ENCODE assay signal across 9 cellular contexts in the genomic region with DNA sequence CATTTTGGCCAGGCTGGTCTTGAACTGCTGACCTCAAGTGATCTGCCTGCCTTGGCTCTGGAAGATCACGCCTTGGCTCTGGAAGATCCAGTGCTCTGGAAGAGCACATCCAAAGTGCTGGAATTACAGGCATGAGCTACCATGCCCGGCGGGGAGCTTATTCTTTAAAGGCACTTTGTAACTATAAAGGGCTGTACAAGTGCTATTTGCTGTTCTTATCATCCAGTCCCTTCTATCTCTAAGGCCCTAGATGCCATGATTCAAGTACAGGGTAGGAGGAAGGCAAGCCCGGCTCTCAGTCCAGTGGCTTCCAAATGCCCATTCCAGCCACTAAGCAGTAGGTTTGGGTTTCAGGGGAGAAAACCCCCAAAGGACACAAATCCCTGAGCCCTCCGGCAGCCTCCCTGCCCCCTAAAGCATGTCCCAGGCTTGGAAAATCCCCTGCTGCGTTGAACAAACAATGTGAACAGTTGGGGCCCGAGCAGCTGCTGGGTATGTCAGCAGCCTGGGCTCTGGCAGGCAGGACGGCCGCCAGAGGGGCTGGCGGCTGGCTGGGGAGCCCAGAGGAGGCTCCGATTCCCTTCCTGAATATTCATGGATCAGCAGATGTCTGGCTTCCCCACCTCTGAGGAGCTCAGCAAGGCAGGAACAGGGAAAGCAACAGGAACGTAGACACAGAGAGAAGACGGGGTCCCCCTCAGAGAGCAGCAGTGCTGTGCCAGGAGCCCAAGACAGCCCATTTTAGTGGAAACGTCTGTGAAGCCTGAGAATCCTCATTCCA. TPM values are rescaled to one million over a fixed set of nuclear protein-coding genes. Genes with fewer than 3 reads are reported as not detected.
DNase-seq lines count a peak whose midpoint lies in the region; ATAC-seq lines count a peak whose summit lies in the region.
"Had no signal": no experiment of that assay in that cellular context is flagged by ENCODE, and none has a peak within 500 bp of the region (broad histone marks: within the 10 kb centered on the region; RNA-seq: fewer than 3 reads in every experiment).

No MANE protein-coding gene starts in this region.

- ATAC-seq in left ventricle myocardium superior = peak; percentile 73
- no peak for ATAC-seq in GM21390 (IDR thresholded peaks at IDR 0.05; ENCODE audit: unreplicated experiment)
- ATAC-seq in activated T-cell treated with anti-CD3 and anti-CD28 coated beads, Interleukin-2, amount 50 U/mL, for 72 hours (replicated peaks in 1 of 2) = no peak

- no peaks in the 10 kb centered on the region for H3K4me1 Mint-ChIP-seq in activated T-cell treated with anti-CD3 and anti-CD28 coated beads, Interleukin-2, amount 50 U/mL, for 72 hours (ENCODE audit: low read depth)

- no peaks in the 10 kb centered on the region for H3K36me3 Mint-ChIP-seq in activated T-cell treated with anti-CD3 and anti-CD28 coated beads, Interleukin-2, amount 50 U/mL, for 72 hours (ENCODE audit: insufficient read depth in 2 of 2)

- H3K9me3 Mint-ChIP-seq in activated T-cell treated with anti-CD3 and anti-CD28 coated beads, Interleukin-2, amount 50 U/mL, for 72 hours = no peaks in the 10 kb centered on the region

- peaks cover 41% of the 10 kb centered on the region for H3K27me3 Mint-ChIP-seq in activated T-cell treated with anti-CD3 and anti-CD28 coated beads, Interleukin-2, amount 50 U/mL, for 72 hours (ENCODE audit: low read depth)

- DNase-seq in HuH-7 (ENCODE audit: low spot score) (peak; percentile 80), SHP77 (lab: John Stamatoyannopoulos, UW) (peak; percentile 77 to 88), left ventricle myocardium superior (peak; percentile 71), renal cortical epithelial cell (ENCODE audit: low read depth) (peak; percentile 38), GDM1 (lab: John Stamatoyannopoulos, UW) (no peak)
- no peak for DNase-seq in activated T-cell treated with anti-CD3 and anti-CD28 coated beads, Interleukin-2, amount 50 U/mL, for 72 hours
- DNase-seq in activated effector memory CD4-positive, alpha-beta T cell treated with Interleukin-2 at 50 U/mL for 16 hours = no peak
- DNase-seq: spleen had no signal

- intact Hi-C loops in left ventricle myocardium superior (cut with micrococcal nuclease) = no loop called here

- no peak overlapping the region for H3K4me3 Mint-ChIP-seq in activated T-cell treated with anti-CD3 and anti-CD28 coated beads, Interleukin-2, amount 50 U/mL, for 72 hours

- no peak overlapping the region for H3K27ac Mint-ChIP-seq in activated T-cell treated with anti-CD3 and anti-CD28 coated beads, Interleukin-2, amount 50 U/mL, for 72 hours

RNA-seq across cellular contexts. Expression of gene IGDCC4, which starts 7.7 kb away (rescaled TPM):
- total RNA-seq in left ventricle myocardium superior (2.4 TPM), renal cortical epithelial cell (24.1 and 58.2 TPM in 2 replicates)
- total RNA-seq in activated T-cell treated with anti-CD3 and anti-CD28 coated beads, Interleukin-2, amount 50 U/mL, for 72 hours = under 1 TPM; 0.12 to 0.56 TPM

RNA-seq across cellular contexts. Expression of gene IGDCC3, which starts 37.2 kb away (rescaled TPM):
- 0.10 TPM for total RNA-seq in left ventricle myocardium superior
- total RNA-seq in renal cortical epithelial cell = 0.05 TPM in 1 of 2 replicates, not detected in the other
- total RNA-seq in activated T-cell treated with anti-CD3 and anti-CD28 coated beads, Interleukin-2, amount 50 U/mL, for 72 hours = not detected

Comparison
In these comparisons a context has a peak if more than half of its experiments do, and no peak if none do; other contexts are left out.
1. DNase-seq: peak in HuH-7 (single experiment), SHP77 (2 of 2), left ventricle myocardium superior (single experiment) and renal cortical epithelial cell (single experiment); none in activated T-cell treated with anti-CD3 and anti-CD28 coated beads, Interleukin-2, amount 50 U/mL, for 72 hours (0 of 2), activated effector memory CD4-positive, alpha-beta T cell treated with Interleukin-2 at 50 U/mL for 16 hours (single experiment) and GDM1 (single experiment).